2 cellular contexts compared by ENCODE assay signal in genomic region chr3:143433787-143434378, GRCh38.
TF ChIP-seq lines count a peak whose summit lies in the region.

No MANE protein-coding gene starts in this region.

TF ChIP-seq in SK-N-SH, 30 proteins besides CTCF, POLR2A, EP300 and RAD21 (continued from another document):
- no peak for TF ChIP-seq ZBTB33 (IDR thresholded peaks at IDR 0.05; ENCODE audit: borderline replicate concordance, low read depth)
- no peak for TF ChIP-seq RFX5 (IDR thresholded peaks at IDR 0.05; ENCODE audit: low read length)
- no peak for TF ChIP-seq SIN3A (IDR thresholded peaks at IDR 0.05; ENCODE audit: borderline replicate concordance, low read depth, low read length)
- no peak for TF ChIP-seq TEAD4 (IDR thresholded peaks at IDR 0.05; ENCODE audit: borderline replicate concordance, insufficient read depth)
- no peak for TF ChIP-seq USF2 (IDR thresholded peaks at IDR 0.05; ENCODE audit: borderline replicate concordance, low read depth, low read length)
- no peak for TF ChIP-seq GATA2 (CRISPR knock-in tag; IDR thresholded peaks at IDR 0.05)
- no peak for TF ChIP-seq NFIC (IDR thresholded peaks at IDR 0.05; ENCODE audit: borderline replicate concordance)
- no peak for TF ChIP-seq PBX3 (IDR thresholded peaks at IDR 0.05)

TF ChIP-seq in SK-N-SH treated with all-trans-retinoic acid at 6 μM for 48 hours, 23 proteins besides CTCF, POLR2A, EP300 and RAD21 (continued from another document):
- no peak for TF ChIP-seq ZC3H10 (CRISPR knock-in tag; IDR thresholded peaks at IDR 0.05)
- TF ChIP-seq CSRNP3 (CRISPR knock-in tag; IDR thresholded peaks at IDR 0.05) = no peak
- no peak for TF ChIP-seq BACH2 (CRISPR knock-in tag; IDR thresholded peaks at IDR 0.05; ENCODE audit: borderline replicate concordance)
- no peak for TF ChIP-seq ZNF8 (CRISPR knock-in tag; IDR thresholded peaks at IDR 0.05)
- TF ChIP-seq POU6F1 (CRISPR knock-in tag; IDR thresholded peaks at IDR 0.05; ENCODE audit: borderline replicate concordance, low read depth) = no peak
- TF ChIP-seq PPARA (CRISPR knock-in tag; IDR thresholded peaks at IDR 0.05; ENCODE audit: borderline replicate concordance) = no peak
- TF ChIP-seq ZNF565 (CRISPR knock-in tag; conservative IDR thresholded peaks at IDR 0.05; ENCODE audit: low read depth) = no peak
- TF ChIP-seq TCF4 (CRISPR knock-in tag; IDR thresholded peaks at IDR 0.05; ENCODE audit: borderline replicate concordance) = no peak
- no peak for TF ChIP-seq ISL1 (CRISPR knock-in tag; IDR thresholded peaks at IDR 0.05)
TF ChIP-seq in SK-N-SH treated with all-trans-retinoic acid at 6 μM for 48 hours: peak in this region for 0.
